ENCODE assay signal across 1 cellular context in the genomic region with DNA sequence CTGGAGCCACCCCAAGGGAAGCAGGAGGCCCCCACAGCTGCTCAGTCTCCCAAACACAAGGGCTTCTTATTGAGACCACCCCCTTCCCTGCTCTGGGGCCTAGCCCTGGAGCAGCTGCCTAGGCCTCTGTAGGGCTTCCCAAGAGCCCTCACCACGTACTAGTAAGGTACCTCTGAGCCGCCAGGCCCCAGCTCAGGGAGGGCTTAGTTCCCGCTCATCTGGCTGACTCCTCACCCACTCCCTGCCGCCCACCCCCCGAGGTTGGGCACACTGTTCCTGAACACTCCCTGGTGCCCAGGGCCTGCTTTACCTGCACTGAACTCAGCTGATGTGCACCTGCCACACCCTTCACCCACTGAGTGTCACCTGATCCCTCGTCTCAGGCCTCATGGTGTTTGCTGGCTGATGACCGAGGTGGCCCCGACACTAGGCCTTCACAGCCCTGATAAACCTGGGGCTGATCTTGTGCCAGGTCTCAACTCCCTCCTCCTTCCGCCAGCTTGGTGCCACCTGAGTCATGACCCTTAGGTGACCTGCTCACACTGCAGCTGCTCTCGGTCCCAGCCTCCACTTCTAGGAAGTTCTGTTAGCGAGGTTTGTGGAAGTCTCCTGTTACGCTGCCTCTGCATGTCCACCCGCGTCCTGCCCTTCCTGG.
TF ChIP-seq lines count a peak whose summit lies in the region.

No MANE protein-coding gene starts in this region.

TF ChIP-seq in GM12878, 131 proteins besides CTCF, POLR2A, EP300 and RAD21 (continued from another document):
- TF ChIP-seq, protein P1, sequence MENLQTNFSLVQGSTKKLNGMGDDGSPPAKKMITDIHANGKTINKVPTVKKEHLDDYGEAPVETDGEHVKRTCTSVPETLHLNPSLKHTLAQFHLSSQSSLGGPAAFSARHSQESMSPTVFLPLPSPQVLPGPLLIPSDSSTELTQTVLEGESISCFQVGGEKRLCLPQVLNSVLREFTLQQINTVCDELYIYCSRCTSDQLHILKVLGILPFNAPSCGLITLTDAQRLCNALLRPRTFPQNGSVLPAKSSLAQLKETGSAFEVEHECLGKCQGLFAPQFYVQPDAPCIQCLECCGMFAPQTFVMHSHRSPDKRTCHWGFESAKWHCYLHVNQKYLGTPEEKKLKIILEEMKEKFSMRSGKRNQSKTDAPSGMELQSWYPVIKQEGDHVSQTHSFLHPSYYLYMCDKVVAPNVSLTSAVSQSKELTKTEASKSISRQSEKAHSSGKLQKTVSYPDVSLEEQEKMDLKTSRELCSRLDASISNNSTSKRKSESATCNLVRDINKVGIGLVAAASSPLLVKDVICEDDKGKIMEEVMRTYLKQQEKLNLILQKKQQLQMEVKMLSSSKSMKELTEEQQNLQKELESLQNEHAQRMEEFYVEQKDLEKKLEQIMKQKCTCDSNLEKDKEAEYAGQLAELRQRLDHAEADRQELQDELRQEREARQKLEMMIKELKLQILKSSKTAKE (IDR thresholded peaks at IDR 0.05; ENCODE audit: low read depth, poor library complexity, severe bottlenecking): no peak
- TF ChIP-seq, protein P2, sequence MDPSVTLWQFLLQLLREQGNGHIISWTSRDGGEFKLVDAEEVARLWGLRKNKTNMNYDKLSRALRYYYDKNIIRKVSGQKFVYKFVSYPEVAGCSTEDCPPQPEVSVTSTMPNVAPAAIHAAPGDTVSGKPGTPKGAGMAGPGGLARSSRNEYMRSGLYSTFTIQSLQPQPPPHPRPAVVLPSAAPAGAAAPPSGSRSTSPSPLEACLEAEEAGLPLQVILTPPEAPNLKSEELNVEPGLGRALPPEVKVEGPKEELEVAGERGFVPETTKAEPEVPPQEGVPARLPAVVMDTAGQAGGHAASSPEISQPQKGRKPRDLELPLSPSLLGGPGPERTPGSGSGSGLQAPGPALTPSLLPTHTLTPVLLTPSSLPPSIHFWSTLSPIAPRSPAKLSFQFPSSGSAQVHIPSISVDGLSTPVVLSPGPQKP (IDR thresholded peaks at IDR 0.05; ENCODE audit: low read depth, low read length): no peak
- TF ChIP-seq CHD2 (IDR thresholded peaks at IDR 0.05; ENCODE audit: borderline replicate concordance, low read depth, low read length) (no peak), ZNF274 (IDR thresholded peaks at IDR 0.05; ENCODE audit: insufficient read depth, insufficient read length) (no peak), HCFC1 (IDR thresholded peaks at IDR 0.05; ENCODE audit: low read length) (no peak), BRCA1 (IDR thresholded peaks at IDR 0.05; ENCODE audit: low read depth, low read length) (no peak), SMAD1 (IDR thresholded peaks at IDR 0.05; ENCODE audit: low read depth, partially characterized antibody) (no peak), LARP7 (IDR thresholded peaks at IDR 0.05) (no peak), MTA3 (IDR thresholded peaks at IDR 0.05; ENCODE audit: borderline replicate concordance, low read length) (no peak), SUPT20H (IDR thresholded peaks at IDR 0.05; ENCODE audit: borderline replicate concordance, control insufficient read depth, low read depth, low read length) (no peak), POLR2AphosphoS2 (IDR thresholded peaks at IDR 0.05; ENCODE audit: low read depth, low read length) (no peak), RFX5 (IDR thresholded peaks at IDR 0.05; ENCODE audit: low read depth, low read length) (no peak)
- TF ChIP-seq, protein P3, sequence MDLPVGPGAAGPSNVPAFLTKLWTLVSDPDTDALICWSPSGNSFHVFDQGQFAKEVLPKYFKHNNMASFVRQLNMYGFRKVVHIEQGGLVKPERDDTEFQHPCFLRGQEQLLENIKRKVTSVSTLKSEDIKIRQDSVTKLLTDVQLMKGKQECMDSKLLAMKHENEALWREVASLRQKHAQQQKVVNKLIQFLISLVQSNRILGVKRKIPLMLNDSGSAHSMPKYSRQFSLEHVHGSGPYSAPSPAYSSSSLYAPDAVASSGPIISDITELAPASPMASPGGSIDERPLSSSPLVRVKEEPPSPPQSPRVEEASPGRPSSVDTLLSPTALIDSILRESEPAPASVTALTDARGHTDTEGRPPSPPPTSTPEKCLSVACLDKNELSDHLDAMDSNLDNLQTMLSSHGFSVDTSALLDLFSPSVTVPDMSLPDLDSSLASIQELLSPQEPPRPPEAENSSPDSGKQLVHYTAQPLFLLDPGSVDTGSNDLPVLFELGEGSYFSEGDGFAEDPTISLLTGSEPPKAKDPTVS (IDR thresholded peaks at IDR 0.05; ENCODE audit: low read depth, low read length): no peak
- TF ChIP-seq, protein P4, sequence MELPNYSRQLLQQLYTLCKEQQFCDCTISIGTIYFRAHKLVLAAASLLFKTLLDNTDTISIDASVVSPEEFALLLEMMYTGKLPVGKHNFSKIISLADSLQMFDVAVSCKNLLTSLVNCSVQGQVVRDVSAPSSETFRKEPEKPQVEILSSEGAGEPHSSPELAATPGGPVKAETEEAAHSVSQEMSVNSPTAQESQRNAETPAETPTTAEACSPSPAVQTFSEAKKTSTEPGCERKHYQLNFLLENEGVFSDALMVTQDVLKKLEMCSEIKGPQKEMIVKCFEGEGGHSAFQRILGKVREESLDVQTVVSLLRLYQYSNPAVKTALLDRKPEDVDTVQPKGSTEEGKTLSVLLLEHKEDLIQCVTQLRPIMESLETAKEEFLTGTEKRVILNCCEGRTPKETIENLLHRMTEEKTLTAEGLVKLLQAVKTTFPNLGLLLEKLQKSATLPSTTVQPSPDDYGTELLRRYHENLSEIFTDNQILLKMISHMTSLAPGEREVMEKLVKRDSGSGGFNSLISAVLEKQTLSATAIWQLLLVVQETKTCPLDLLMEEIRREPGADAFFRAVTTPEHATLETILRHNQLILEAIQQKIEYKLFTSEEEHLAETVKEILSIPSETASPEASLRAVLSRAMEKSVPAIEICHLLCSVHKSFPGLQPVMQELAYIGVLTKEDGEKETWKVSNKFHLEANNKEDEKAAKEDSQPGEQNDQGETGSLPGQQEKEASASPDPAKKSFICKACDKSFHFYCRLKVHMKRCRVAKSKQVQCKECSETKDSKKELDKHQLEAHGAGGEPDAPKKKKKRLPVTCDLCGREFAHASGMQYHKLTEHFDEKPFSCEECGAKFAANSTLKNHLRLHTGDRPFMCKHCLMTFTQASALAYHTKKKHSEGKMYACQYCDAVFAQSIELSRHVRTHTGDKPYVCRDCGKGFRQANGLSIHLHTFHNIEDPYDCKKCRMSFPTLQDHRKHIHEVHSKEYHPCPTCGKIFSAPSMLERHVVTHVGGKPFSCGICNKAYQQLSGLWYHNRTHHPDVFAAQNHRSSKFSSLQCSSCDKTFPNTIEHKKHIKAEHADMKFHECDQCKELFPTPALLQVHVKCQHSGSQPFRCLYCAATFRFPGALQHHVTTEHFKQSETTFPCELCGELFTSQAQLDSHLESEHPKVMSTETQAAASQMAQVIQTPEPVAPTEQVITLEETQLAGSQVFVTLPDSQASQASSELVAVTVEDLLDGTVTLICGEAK (IDR thresholded peaks at IDR 0.05; ENCODE audit: borderline replicate concordance): no peak
